In genomic region chr9:6999788-7000187, GRCh38 we compare ENCODE assay signal across 3 cellular contexts.
TF ChIP-seq lines count a peak whose summit lies in the region.

No MANE protein-coding gene starts in this region.

TF ChIP-seq in HepG2, 621 proteins besides CTCF, POLR2A, EP300 and RAD21:
- TF ChIP-seq MAFF (IDR thresholded peaks at IDR 0.05; ENCODE audit: low read depth, low read length) = peak; percentile 64; the same call in 1 of the 2 replicates
- no peak for TF ChIP-seq RAD51 (IDR thresholded peaks at IDR 0.05; ENCODE audit: borderline replicate concordance)
- TF ChIP-seq, protein P1, sequence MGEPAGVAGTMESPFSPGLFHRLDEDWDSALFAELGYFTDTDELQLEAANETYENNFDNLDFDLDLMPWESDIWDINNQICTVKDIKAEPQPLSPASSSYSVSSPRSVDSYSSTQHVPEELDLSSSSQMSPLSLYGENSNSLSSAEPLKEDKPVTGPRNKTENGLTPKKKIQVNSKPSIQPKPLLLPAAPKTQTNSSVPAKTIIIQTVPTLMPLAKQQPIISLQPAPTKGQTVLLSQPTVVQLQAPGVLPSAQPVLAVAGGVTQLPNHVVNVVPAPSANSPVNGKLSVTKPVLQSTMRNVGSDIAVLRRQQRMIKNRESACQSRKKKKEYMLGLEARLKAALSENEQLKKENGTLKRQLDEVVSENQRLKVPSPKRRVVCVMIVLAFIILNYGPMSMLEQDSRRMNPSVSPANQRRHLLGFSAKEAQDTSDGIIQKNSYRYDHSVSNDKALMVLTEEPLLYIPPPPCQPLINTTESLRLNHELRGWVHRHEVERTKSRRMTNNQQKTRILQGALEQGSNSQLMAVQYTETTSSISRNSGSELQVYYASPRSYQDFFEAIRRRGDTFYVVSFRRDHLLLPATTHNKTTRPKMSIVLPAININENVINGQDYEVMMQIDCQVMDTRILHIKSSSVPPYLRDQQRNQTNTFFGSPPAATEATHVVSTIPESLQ (CRISPR knock-in tag; conservative IDR thresholded peaks at IDR 0.05) = no peak
- TF ChIP-seq MAFK (conservative IDR thresholded peaks at IDR 0.05 in 1 of 2, IDR thresholded peaks at IDR 0.05 in 1 of 2; ENCODE audit: low read length in 2 of 2) = peak; percentile 46 to 67
- TF ChIP-seq NONO (IDR thresholded peaks at IDR 0.05) = no peak
- TF ChIP-seq NONO (CRISPR knock-in tag; conservative IDR thresholded peaks at IDR 0.05) = no peak
- no peak for TF ChIP-seq ZNF670 (CRISPR knock-in tag; IDR thresholded peaks at IDR 0.05; ENCODE audit: borderline replicate concordance)
- no peak for TF ChIP-seq ZNF44 (CRISPR knock-in tag; IDR thresholded peaks at IDR 0.05)
- TF ChIP-seq NFE2L2 (IDR thresholded peaks at IDR 0.05; ENCODE audit: low read length) = no peak

TF ChIP-seq in IMR-90, 13 proteins besides CTCF, POLR2A, EP300 and RAD21:
- peak; percentile 42 for TF ChIP-seq MAFK (IDR thresholded peaks at IDR 0.05; ENCODE audit: low read depth, low read length)
- no peak for TF ChIP-seq RCOR1 (IDR thresholded peaks at IDR 0.05; ENCODE audit: insufficient replicate concordance, low read length)
- TF ChIP-seq BHLHE40 (IDR thresholded peaks at IDR 0.05; ENCODE audit: low read depth, low read length) = no peak

TF ChIP-seq in K562, 482 proteins besides CTCF, POLR2A, EP300 and RAD21:
- peak; percentile 50 for TF ChIP-seq ZNF316 (IDR thresholded peaks at IDR 0.05)
- TF ChIP-seq MAFF (IDR thresholded peaks at IDR 0.05; ENCODE audit: low read length) = 0 out of 2 replicates have a peak, but pooled peaks have one; percentile 7
- TF ChIP-seq NR4A1 (CRISPR knock-in tag; IDR thresholded peaks at IDR 0.05) = no peak
- no peak for TF ChIP-seq NR4A1 (tag; IDR thresholded peaks at IDR 0.05)
- no peak for TF ChIP-seq GABPB1 (CRISPR knock-in tag; IDR thresholded peaks at IDR 0.05)
- no peak for TF ChIP-seq CCNT2 (IDR thresholded peaks at IDR 0.05; ENCODE audit: borderline replicate concordance, extremely low read depth, insufficient read length, low read depth, low read length)
- no peak for TF ChIP-seq FOS (IDR thresholded peaks at IDR 0.05; ENCODE audit: extremely low read depth, insufficient read length)
- no peak for TF ChIP-seq ZC3H4 (CRISPR knock-in tag; IDR thresholded peaks at IDR 0.05; ENCODE audit: borderline replicate concordance)
